11 cellular contexts compared by ENCODE assay signal in genomic region chr2:12046641-12047040, GRCh38.
A peak's percentile ranks its signal among the peaks of the same experiment; 100 is the strongest.
DNase-seq lines count a peak whose midpoint lies in the region; ATAC-seq and TF ChIP-seq lines count a peak whose summit lies in the region.
"Had no signal": no experiment of that assay in that cellular context is flagged by ENCODE, and none has a peak within 500 bp of the region (broad histone marks: within the 10 kb centered on the region; RNA-seq: fewer than 3 reads in every experiment).

No MANE protein-coding gene starts in this region.

- no peaks in the 10 kb centered on the region for H3K9me3 ChIP-seq in MM.1S (replicated peaks; ENCODE audit: insufficient read depth, low read length)
- no peaks in the 10 kb centered on the region for H3K9me3 ChIP-seq in left lung
- H3K9me3 ChIP-seq: Caco-2 had no signal

- H3K4me2 ChIP-seq in MM.1S (ENCODE audit: low read depth, low read length), result peak overlapping the region; percentile 66; the same call in 1 of the 2 replicates

- peak overlapping the region; percentile 41 for H3K27ac Mint-ChIP-seq in chondrocyte (ENCODE audit: unreplicated experiment)
- peak overlapping the region in 1 of 2 donors; percentile 61 for H3K27ac Mint-ChIP-seq in natural killer cell

- peak overlapping the region; percentile 23; the same call in 1 of the 2 replicates for H2AFZ ChIP-seq in MM.1S (ENCODE audit: low read length)

- H3F3A ChIP-seq in MM.1S (ENCODE audit: insufficient read depth, low read length), result peaks cover 4% of the 10 kb centered on the region; the same call in 1 of the 2 replicates

- no peaks in the 10 kb centered on the region for H3K9me2 ChIP-seq in MM.1S (replicated peaks; ENCODE audit: insufficient read depth, low read length)

- H3K4me3 ChIP-seq in MM.1S (ENCODE audit: low read length) (0 out of 2 replicates have a peak overlapping the region, but pooled peaks have one; percentile 40), left lung (no peak overlapping the region)

- H3K4me1 Mint-ChIP-seq in chondrocyte (ENCODE audit: low read depth) (peaks cover 27% of the 10 kb centered on the region), natural killer cell (peaks cover 78 to 93% of the 10 kb centered on the region in 2 donors)

- H3K36me3 Mint-ChIP-seq in chondrocyte (ENCODE audit: low read depth) (no peaks in the 10 kb centered on the region), natural killer cell (peaks cover 21% of the 10 kb centered on the region)

- H3K36me3 ChIP-seq in MM.1S (replicated peaks; ENCODE audit: insufficient read depth, low read length) (no peaks in the 10 kb centered on the region), left lung (no peaks in the 10 kb centered on the region)

- H3K4me1 ChIP-seq in MM.1S (ENCODE audit: low read length) (peaks cover 16% of the 10 kb centered on the region), left lung (peaks cover 0 to 14% of the 10 kb centered on the region in 2 donors)
- H3K4me1 ChIP-seq: Caco-2 had no signal

- no peaks in the 10 kb centered on the region for H3K79me2 ChIP-seq in MM.1S (ENCODE audit: low read length)

- H3K27ac ChIP-seq in MM.1S (ENCODE audit: low read length) (no peak overlapping the region; the same call in 1 of the 2 replicates), left lung (no peak overlapping the region)

- no peaks in the 10 kb centered on the region for H4K20me1 ChIP-seq in MM.1S (ENCODE audit: insufficient read depth, low read length)

- intact Hi-C loops in natural killer cell (cut with micrococcal nuclease) (no loop called here), left lung (cut with DNase I) (no loop called here)

- DNase-seq in COLO829 (ENCODE audit: low spot score) (peak; percentile 32), MM.1S (no peak), chondrocyte (ENCODE audit: low spot score) (no peak), natural killer cell (no peak), NCI-H128 (lab: John Stamatoyannopoulos, UW; ENCODE audit: unreplicated experiment) (no peak), left lung (no peak), NCI-H1930 (lab: John Stamatoyannopoulos, UW) (no peak)
- DNase-seq in activated CD8-positive, alpha-beta memory T cell treated with anti-CD3 and anti-CD28 coated beads for 24 hours, result no peak
- DNase-seq: activated T-cell treated with anti-CD3 and anti-CD28 coated beads, Interleukin-2, amount 50 U/mL, for 48 hours; Caco-2; stimulated activated CD8-positive, alpha-beta memory T cell treated with anti-CD3 and anti-CD28 coated beads, Interleukin-4, amount 100 ng/mL, for 48 hours had no signal

- no peak for ATAC-seq in natural killer cell
- no peak for ATAC-seq in left lung

- H3K9ac ChIP-seq in MM.1S (ENCODE audit: low read length), result no peak overlapping the region

- H3K27me3 Mint-ChIP-seq in chondrocyte (ENCODE audit: low read depth) (no peaks in the 10 kb centered on the region), natural killer cell (ENCODE audit: low read depth in 2 of 2) (peaks cover 7 to 35% of the 10 kb centered on the region in 2 donors)

- H3K4me3 Mint-ChIP-seq in chondrocyte (ENCODE audit: unreplicated experiment) (no peak overlapping the region), natural killer cell (peak overlapping the region; percentile 58)

- TF ChIP-seq CTCF in MM.1S (IDR thresholded peaks at IDR 0.05; ENCODE audit: low read length) (no peak), chondrocyte (IDR thresholded peaks at IDR 0.05) (no peak), natural killer cell (IDR thresholded peaks at IDR 0.05) (no peak), left lung (IDR thresholded peaks at IDR 0.05) (no peak)

- no peaks in the 10 kb centered on the region for H3K9me3 Mint-ChIP-seq in chondrocyte (ENCODE audit: low read depth)
- H3K9me3 Mint-ChIP-seq in natural killer cell, result no peaks in the 10 kb centered on the region

- H3K27me3 ChIP-seq in MM.1S (replicated peaks; ENCODE audit: insufficient read depth, low read length), result no peaks in the 10 kb centered on the region
- no peaks in the 10 kb centered on the region for H3K27me3 ChIP-seq in left lung
